In genomic region chr10:100374137-100374655, GRCh38 we compare ENCODE assay signal across 1 cellular context.
A peak's percentile ranks its signal among the peaks of the same experiment; 100 is the strongest.
TF ChIP-seq lines count a peak whose summit lies in the region.

No MANE protein-coding gene starts in this region.

TF ChIP-seq in K562, 482 proteins besides CTCF, POLR2A, EP300 and RAD21 (continued from another document and continues in another):
- TF ChIP-seq NCOA2 (IDR thresholded peaks at IDR 0.05; ENCODE audit: partially characterized antibody in 2 of 2) (no peak), ZNF77 (CRISPR knock-in tag; IDR thresholded peaks at IDR 0.05) (no peak), RNF2 (IDR thresholded peaks at IDR 0.05) (peak; percentile 6; the same call in 1 of the 2 replicates), MAX (CRISPR knock-in tag; IDR thresholded peaks at IDR 0.05) (no peak), MTA2 (IDR thresholded peaks at IDR 0.05; ENCODE audit: low read depth) (no peak), MECOM (CRISPR knock-in tag; IDR thresholded peaks at IDR 0.05) (no peak), CBX5 (IDR thresholded peaks at IDR 0.05; ENCODE audit: borderline replicate concordance, low read depth) (no peak), CSDE1 (IDR thresholded peaks at IDR 0.05) (0 out of 4 replicates have a peak, but pooled peaks of 1 of the 2 experiments have one; percentile 36), ZNF778 (CRISPR knock-in tag; IDR thresholded peaks at IDR 0.05) (no peak), RFX7 (CRISPR knock-in tag; IDR thresholded peaks at IDR 0.05) (no peak), CREB3L1 (IDR thresholded peaks at IDR 0.05; ENCODE audit: borderline replicate concordance, low read depth) (no peak), ZBTB9 (CRISPR knock-in tag; IDR thresholded peaks at IDR 0.05) (no peak; the same call in 1 of the 2 replicates), NFIC (IDR thresholded peaks at IDR 0.05) (peak; percentile 30), WHSC1 (IDR thresholded peaks at IDR 0.05; ENCODE audit: low read length) (no peak), HMBOX1 (IDR thresholded peaks at IDR 0.05) (0 out of 2 replicates have a peak, but pooled peaks have one; percentile 17), ZNF280A (IDR thresholded peaks at IDR 0.05; ENCODE audit: low read depth, partially characterized antibody) (no peak), BRD9 (IDR thresholded peaks at IDR 0.05; ENCODE audit: low read depth, partially characterized antibody) (peak; percentile 77), POLR2AphosphoS2 (IDR thresholded peaks at IDR 0.05; ENCODE audit: low read length) (no peak), PPARD (CRISPR knock-in tag; IDR thresholded peaks at IDR 0.05) (no peak), HLTF (IDR thresholded peaks at IDR 0.05) (no peak), MEF2A (IDR thresholded peaks at IDR 0.05; ENCODE audit: control insufficient read depth, low read depth, low read length) (no peak), PURB (CRISPR knock-in tag; IDR thresholded peaks at IDR 0.05; ENCODE audit: low read depth) (no peak), HMG20B (CRISPR knock-in tag; IDR thresholded peaks at IDR 0.05) (no peak), U2AF1 (optimal IDR thresholded peaks at IDR 0.05; ENCODE audit: low read depth, low read length) (no peak), PML (IDR thresholded peaks at IDR 0.05; ENCODE audit: low read length) (peak; percentile 13; the same call in 1 of the 2 replicates), CBFB (CRISPR knock-in tag; IDR thresholded peaks at IDR 0.05) (no peak), ZFP91 (CRISPR knock-in tag; IDR thresholded peaks at IDR 0.05) (no peak), ZNF740 (CRISPR knock-in tag; IDR thresholded peaks at IDR 0.05) (no peak), ZNF740 (tag; IDR thresholded peaks at IDR 0.05) (no peak), CEBPZ (IDR thresholded peaks at IDR 0.05; ENCODE audit: borderline replicate concordance, low read depth, low read length) (no peak), SLC30A9 (CRISPR knock-in tag; IDR thresholded peaks at IDR 0.05) (no peak), MBD2 (IDR thresholded peaks at IDR 0.05; ENCODE audit: borderline replicate concordance, low read depth) (0 out of 2 replicates have a peak, but pooled peaks have one; percentile 31), ZFPM2 (CRISPR knock-in tag; IDR thresholded peaks at IDR 0.05) (no peak), SRSF1 (IDR thresholded peaks at IDR 0.05; ENCODE audit: low read depth, low read length) (no peak), MAFF (IDR thresholded peaks at IDR 0.05; ENCODE audit: low read length) (no peak), POLR2B (IDR thresholded peaks at IDR 0.05; ENCODE audit: low read depth, partially characterized antibody) (peak; percentile 82), SMARCA4 (IDR thresholded peaks at IDR 0.05) (peak; percentile 13; the same call in 1 of the 2 replicates), TOE1 (IDR thresholded peaks at IDR 0.05; ENCODE audit: borderline replicate concordance) (peak; percentile 50; the same call in 1 of the 2 replicates), TOE1 (CRISPR knock-in tag; IDR thresholded peaks at IDR 0.05; ENCODE audit: borderline replicate concordance, low read depth) (no peak), DIDO1 (tag; IDR thresholded peaks at IDR 0.05; ENCODE audit: low read depth) (no peak), CHD1 (IDR thresholded peaks at IDR 0.05; ENCODE audit: low read length) (no peak), NFIX (CRISPR knock-in tag; IDR thresholded peaks at IDR 0.05; ENCODE audit: low read depth) (no peak), HDAC2 (IDR thresholded peaks at IDR 0.05) (0 out of 2 replicates have a peak, but pooled peaks have one; percentile 28), HSF4 (CRISPR knock-in tag; IDR thresholded peaks at IDR 0.05; ENCODE audit: borderline replicate concordance) (no peak), KAT2B (IDR thresholded peaks at IDR 0.05; ENCODE audit: low read depth, low read length) (no peak), SREBF1 (IDR thresholded peaks at IDR 0.05; ENCODE audit: borderline replicate concordance, low read depth, low read length) (no peak), BRF2 (IDR thresholded peaks at IDR 0.05; ENCODE audit: borderline replicate concordance, insufficient read depth, insufficient read length) (no peak), SMARCB1 (IDR thresholded peaks at IDR 0.05; ENCODE audit: insufficient read length, low read depth) (no peak), GTF2E2 (tag; IDR thresholded peaks at IDR 0.05) (no peak), ESRRA (IDR thresholded peaks at IDR 0.05; ENCODE audit: borderline replicate concordance, low read depth) (no peak), PHB (CRISPR knock-in tag; IDR thresholded peaks at IDR 0.05) (peak; percentile 16; the same call in 1 of the 2 replicates)
